ENCODE assay signal across 24 cellular contexts in the genomic region with DNA sequence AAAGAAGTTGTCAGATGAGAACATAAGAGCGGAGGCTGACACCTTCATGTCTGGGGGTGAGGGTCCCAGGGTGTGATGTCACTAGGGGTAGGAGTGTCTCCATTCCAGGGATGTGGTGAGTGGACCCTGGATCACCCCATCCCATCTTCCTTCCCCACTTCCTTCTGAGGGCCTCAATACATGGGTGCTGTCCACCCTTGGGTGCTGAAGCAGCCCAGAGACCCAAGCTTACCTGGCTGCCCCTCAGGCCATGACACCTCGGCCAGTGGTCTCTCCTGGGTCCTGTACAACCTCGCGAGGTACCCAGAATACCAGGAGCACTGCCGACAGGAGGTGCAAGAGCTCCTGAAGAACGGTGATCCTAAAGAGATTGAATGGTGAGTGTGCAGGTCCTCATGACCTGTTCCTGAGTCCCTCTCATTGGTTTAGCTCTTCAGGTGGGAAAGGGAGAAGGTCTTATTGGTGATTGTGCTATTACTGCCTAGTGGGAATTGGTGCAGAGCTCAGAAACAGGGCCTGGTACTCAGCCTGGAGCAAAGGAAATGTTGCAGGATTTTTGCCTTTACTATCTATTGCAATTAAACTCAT. TPM values are rescaled to one million over a fixed set of nuclear protein-coding genes. Genes with fewer than 3 reads are reported as not detected.
"Had no signal": no experiment of that assay in that cellular context is flagged by ENCODE, and none has a peak within 500 bp of the region (broad histone marks: within the 10 kb centered on the region; RNA-seq: fewer than 3 reads in every experiment).

No MANE protein-coding gene starts in this region.

- DNase-seq: activated CD4-positive, alpha-beta T cell treated with anti-CD3 and anti-CD28 coated beads for 1 hour; activated naive CD4-positive, alpha-beta T cell treated with anti-CD3 and anti-CD28 coated beads, Interleukin-2, amount 10 ng/mL, durations not matched to agents 7 days and 5 days; activated naive CD8-positive, alpha-beta T cell treated with anti-CD3 and anti-CD28 coated beads, Interleukin-2, amount 50 U/mL, for 24 hours; anterior cingulate cortex; central memory CD4-positive, alpha-beta T cell; left lung; mammary epithelial cell; small intestine; stimulated activated CD4-positive, alpha-beta T cell treated with anti-CD3 and anti-CD28 coated beads, Interleukin-15, amount 100 ng/mL, for 24 hours; stimulated activated CD4-positive, alpha-beta T cell treated with anti-CD3 and anti-CD28 coated beads, Interleukin-4, amount 100 ng/mL, for 1 hour; SW 1271; T-helper 2 cell; upper lobe of right lung; WERI-Rb-1 had no signal

- ATAC-seq: activated naive CD8-positive, alpha-beta T cell treated with anti-CD3 and anti-CD28 coated beads, Interleukin-2, amount 50 U/mL, for 24 hours; left lung; stimulated activated effector memory CD8-positive, alpha-beta T cell treated with anti-CD3 and anti-CD28 coated beads, Interleukin-12 subunit alpha, Interleukin-12 subunit beta, amount 100 ng/mL, for 72 hours; upper lobe of right lung had no signal

- H3K9me3 ChIP-seq: left lung, thoracic aorta, upper lobe of right lung had no signal

- H3K27ac ChIP-seq: coronary artery, left lung, thoracic aorta, upper lobe of right lung, WERI-Rb-1 had no signal

- H3K4me3 ChIP-seq: coronary artery, left lung, thoracic aorta, upper lobe of right lung had no signal

- H3K36me3 ChIP-seq: left lung, thoracic aorta, upper lobe of right lung, WERI-Rb-1 had no signal

- H3K4me1 ChIP-seq: left lung, upper lobe of right lung had no signal

RNA-seq across cellular contexts. Expression of gene CYP4F8, which starts 37.7 kb away (rescaled TPM):
- total RNA-seq: activated CD8-positive, alpha-beta memory T cell treated with anti-CD3 and anti-CD28 coated beads for 36 hours; activated T-helper 2 cell treated with anti-CD3 and anti-CD28 coated beads, Interferon-gamma antibody, Interleukin-2, Interleukin-4, amounts not matched to agents 10 μg/mL and 5 μg/mL and 100 μg/mL, durations not matched to agents 14 hours and 24 hours and 36 hours; frontal cortex; left lung; mammary epithelial cell; omental fat pad; posterior vena cava; thoracic aorta had no signal
- polyA plus RNA-seq: keratinocyte, mammary epithelial cell, neural cell, small intestine had no signal
